1 cellular context compared by ENCODE assay signal in the genomic region with DNA sequence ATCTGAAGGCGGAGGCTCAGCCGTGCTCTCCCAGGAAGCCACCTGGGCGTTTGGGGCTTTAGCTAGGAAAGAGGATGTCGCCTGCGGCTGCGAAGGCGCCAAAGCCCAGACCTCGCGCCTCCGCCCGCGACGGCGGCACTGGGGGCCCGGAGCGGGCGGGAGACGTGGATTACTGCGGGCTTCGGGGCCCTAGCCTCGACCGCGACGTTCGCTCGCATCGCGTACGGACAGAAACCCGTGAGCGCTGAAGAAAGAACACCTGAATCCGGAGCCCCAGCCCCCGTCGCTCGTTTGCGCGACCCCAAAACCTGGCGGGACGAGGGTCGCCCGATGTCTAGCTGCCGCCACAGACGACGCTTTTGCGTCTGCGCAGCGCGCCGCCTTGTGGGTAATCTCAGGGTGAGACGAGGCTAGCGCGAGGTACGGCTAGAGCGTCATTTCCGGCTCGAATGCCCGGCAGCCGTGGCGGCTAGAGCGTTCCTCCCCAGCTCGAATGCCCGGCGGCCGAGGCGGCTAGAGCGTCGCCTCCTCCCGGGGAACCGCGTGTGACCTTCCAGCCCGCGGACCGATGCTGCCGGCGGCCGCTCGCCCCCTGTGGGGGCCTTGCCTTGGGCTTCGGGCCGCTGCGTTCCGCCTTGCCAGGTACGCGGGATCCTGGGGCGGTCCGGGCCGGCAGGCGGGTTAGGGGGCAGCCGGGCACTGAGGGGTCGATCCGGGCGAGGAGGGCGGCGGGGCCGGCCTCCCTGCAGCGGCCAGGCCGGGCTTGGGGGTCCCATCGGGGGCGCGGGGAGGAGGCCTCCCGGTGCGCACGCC.
TF ChIP-seq lines count a peak whose summit lies in the region.

A gene (plus strand): TSS at position 434 of the 813 bp plus-strand sequence. CDS start 135 bp downstream, at position 569.

TF ChIP-seq in K562, 482 proteins besides CTCF, POLR2A, EP300 and RAD21 (continued from another document):
- TF ChIP-seq, protein P1, sequence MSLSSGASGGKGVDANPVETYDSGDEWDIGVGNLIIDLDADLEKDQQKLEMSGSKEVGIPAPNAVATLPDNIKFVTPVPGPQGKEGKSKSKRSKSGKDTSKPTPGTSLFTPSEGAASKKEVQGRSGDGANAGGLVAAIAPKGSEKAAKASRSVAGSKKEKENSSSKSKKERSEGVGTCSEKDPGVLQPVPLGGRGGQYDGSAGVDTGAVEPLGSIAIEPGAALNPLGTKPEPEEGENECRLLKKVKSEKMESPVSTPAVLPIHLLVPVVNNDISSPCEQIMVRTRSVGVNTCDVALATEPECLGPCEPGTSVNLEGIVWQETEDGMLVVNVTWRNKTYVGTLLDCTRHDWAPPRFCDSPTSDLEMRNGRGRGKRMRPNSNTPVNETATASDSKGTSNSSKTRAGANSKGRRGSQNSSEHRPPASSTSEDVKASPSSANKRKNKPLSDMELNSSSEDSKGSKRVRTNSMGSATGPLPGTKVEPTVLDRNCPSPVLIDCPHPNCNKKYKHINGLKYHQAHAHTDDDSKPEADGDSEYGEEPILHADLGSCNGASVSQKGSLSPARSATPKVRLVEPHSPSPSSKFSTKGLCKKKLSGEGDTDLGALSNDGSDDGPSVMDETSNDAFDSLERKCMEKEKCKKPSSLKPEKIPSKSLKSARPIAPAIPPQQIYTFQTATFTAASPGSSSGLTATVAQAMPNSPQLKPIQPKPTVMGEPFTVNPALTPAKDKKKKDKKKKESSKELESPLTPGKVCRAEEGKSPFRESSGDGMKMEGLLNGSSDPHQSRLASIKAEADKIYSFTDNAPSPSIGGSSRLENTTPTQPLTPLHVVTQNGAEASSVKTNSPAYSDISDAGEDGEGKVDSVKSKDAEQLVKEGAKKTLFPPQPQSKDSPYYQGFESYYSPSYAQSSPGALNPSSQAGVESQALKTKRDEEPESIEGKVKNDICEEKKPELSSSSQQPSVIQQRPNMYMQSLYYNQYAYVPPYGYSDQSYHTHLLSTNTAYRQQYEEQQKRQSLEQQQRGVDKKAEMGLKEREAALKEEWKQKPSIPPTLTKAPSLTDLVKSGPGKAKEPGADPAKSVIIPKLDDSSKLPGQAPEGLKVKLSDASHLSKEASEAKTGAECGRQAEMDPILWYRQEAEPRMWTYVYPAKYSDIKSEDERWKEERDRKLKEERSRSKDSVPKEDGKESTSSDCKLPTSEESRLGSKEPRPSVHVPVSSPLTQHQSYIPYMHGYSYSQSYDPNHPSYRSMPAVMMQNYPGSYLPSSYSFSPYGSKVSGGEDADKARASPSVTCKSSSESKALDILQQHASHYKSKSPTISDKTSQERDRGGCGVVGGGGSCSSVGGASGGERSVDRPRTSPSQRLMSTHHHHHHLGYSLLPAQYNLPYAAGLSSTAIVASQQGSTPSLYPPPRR (CRISPR knock-in tag; IDR thresholded peaks at IDR 0.05; ENCODE audit: borderline replicate concordance) = 0 out of 2 replicates have a peak, but pooled peaks have one; percentile 5
- peak; percentile 78; the same call in 1 of the 2 replicates for TF ChIP-seq XRCC5 (IDR thresholded peaks at IDR 0.05; ENCODE audit: low read depth, low read length)
- 0 out of 2 replicates have a peak, but pooled peaks have one; percentile 15 for TF ChIP-seq PHB (CRISPR knock-in tag; IDR thresholded peaks at IDR 0.05)
- TF ChIP-seq HNRNPLL (IDR thresholded peaks at IDR 0.05; ENCODE audit: low read depth, low read length, poor library complexity, severe bottlenecking) = peak; percentile 75
- peak; percentile 87 for TF ChIP-seq PHF8 (IDR thresholded peaks at IDR 0.05; ENCODE audit: borderline replicate concordance, low read length)
- TF ChIP-seq ZNF165 (CRISPR knock-in tag; IDR thresholded peaks at IDR 0.05; ENCODE audit: borderline replicate concordance) = peak; percentile 21; the same call in 1 of the 2 replicates
- peak in 1 of 2 experiments; percentile 45; a peak in 1 of 4 replicates for TF ChIP-seq FOXK2 (conservative IDR thresholded peaks at IDR 0.05 in 1 of 2, IDR thresholded peaks at IDR 0.05 in 1 of 2; ENCODE audit: low read depth in 2 of 2)
- TF ChIP-seq U2AF1 (optimal IDR thresholded peaks at IDR 0.05; ENCODE audit: low read depth, low read length) = peak; percentile 88
- TF ChIP-seq, protein P2, sequence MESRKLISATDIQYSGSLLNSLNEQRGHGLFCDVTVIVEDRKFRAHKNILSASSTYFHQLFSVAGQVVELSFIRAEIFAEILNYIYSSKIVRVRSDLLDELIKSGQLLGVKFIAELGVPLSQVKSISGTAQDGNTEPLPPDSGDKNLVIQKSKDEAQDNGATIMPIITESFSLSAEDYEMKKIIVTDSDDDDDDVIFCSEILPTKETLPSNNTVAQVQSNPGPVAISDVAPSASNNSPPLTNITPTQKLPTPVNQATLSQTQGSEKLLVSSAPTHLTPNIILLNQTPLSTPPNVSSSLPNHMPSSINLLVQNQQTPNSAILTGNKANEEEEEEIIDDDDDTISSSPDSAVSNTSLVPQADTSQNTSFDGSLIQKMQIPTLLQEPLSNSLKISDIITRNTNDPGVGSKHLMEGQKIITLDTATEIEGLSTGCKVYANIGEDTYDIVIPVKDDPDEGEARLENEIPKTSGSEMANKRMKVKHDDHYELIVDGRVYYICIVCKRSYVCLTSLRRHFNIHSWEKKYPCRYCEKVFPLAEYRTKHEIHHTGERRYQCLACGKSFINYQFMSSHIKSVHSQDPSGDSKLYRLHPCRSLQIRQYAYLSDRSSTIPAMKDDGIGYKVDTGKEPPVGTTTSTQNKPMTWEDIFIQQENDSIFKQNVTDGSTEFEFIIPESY (CRISPR knock-in tag; IDR thresholded peaks at IDR 0.05) = peak; percentile 74
